Comparison of ENCODE assay signal across 23 cellular contexts in genomic region chr2:118593257-118593656, GRCh38.
"Had no signal": no experiment of that assay in that cellular context is flagged by ENCODE, and none has a peak within 500 bp of the region (broad histone marks: within the 10 kb centered on the region; RNA-seq: fewer than 3 reads in every experiment).

No MANE protein-coding gene starts in this region.

- DNase-seq: activated B cell treated with CpG ODN at 0.5 μM for 24 hours; activated CD4-positive, alpha-beta T cell treated with anti-CD3 and anti-CD28 coated beads, Interleukin-2, amount 50 U/mL, for 1 hour; activated CD8-positive, alpha-beta memory T cell treated with anti-CD3 and anti-CD28 coated beads, Interleukin-2, amount 10 ng/mL, durations not matched to agents 7 days and 5 days; activated CD8-positive, alpha-beta T cell treated with anti-CD3 and anti-CD28 coated beads, Interleukin-2, amount 10 ng/mL, durations not matched to agents 7 days and 5 days; activated naive CD4-positive, alpha-beta T cell; activated T-cell treated with anti-CD3 and anti-CD28 coated beads, Interleukin-2, amount 50 U/mL, for 48 hours; anterior cingulate cortex; cerebellar nuclear complex; colonic mucosa; effector CD8-positive, alpha-beta T cell; gastrocnemius medialis; glutamatergic neuron; left lung; lower lobe of right lung; mesenchymal stem cell; natural killer cell; occipital lobe; right cardiac atrium; spleen; stimulated activated naive CD4-positive, alpha-beta T cell treated with Interleukin-2 at 50 U/mL for 16 hours; T-helper 1 cell had no signal

- H3K36me3 ChIP-seq: colonic mucosa, gastrocnemius medialis, left lung, lower lobe of right lung, neural progenitor cell, spleen, tibial nerve had no signal

- H3K4me1 ChIP-seq: colonic mucosa, gastrocnemius medialis, left lung, lower lobe of right lung, neural progenitor cell, spleen, tibial nerve had no signal

- H3K4me3 ChIP-seq: colonic mucosa, gastrocnemius medialis, left lung, lower lobe of right lung, neural progenitor cell, spleen, tibial nerve had no signal

- H3K27me3 ChIP-seq: colonic mucosa, gastrocnemius medialis, left lung, neural progenitor cell, tibial nerve had no signal

- H3K9ac ChIP-seq: neural progenitor cell had no signal

- H3K9me3 ChIP-seq: colonic mucosa, gastrocnemius medialis, left lung, lower lobe of right lung had no signal
